1 cellular context compared by ENCODE assay signal in the genomic region with DNA sequence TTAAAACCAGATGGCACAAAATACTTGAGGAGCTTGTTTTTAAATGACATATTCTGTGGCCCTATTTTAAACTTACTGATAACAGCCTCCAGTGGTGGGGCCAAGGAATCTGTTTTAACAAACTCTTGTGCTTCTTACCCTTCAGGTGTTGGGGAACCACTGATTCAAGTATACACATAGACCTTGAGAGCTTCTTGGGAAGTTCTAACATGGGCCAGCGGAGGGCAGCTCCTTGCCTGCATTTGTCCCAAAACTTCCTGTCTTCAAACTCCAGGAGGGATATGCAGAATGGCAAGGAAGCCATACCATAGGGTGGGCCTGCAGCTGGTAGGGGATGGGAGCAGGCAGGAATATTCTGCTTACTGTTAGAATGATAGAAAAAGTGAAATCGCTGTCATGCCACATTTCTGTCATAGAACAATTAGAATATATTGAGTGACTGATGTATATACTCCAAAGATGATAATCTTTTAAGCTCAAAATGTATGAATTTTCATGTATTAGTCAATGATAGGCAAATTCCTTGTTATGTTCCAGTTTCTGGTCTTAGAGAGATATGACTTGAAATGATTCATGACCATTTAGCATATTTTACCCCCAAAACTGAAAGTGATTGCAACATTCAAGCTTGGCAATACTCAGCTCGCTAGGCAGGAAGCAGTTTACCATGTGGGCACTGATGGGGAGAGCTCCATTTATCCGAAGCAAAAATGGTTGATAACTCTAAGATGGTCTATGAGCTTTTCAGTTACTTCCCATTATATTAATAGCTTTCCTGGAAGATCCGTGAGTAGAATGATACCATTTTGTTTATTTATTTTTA.
TF ChIP-seq lines count a peak whose summit lies in the region.

No MANE protein-coding gene starts in this region.

TF ChIP-seq in A549, 52 proteins besides CTCF, POLR2A, EP300 and RAD21:
- TF ChIP-seq MAFK (IDR thresholded peaks at IDR 0.05; ENCODE audit: partially characterized antibody): no peak
- TF ChIP-seq TP53 (CRISPR knock-in tag; IDR thresholded peaks at IDR 0.05): no peak
- TF ChIP-seq CBX2 (IDR thresholded peaks at IDR 0.05; ENCODE audit: borderline replicate concordance, low read depth): no peak
- TF ChIP-seq, protein P1, sequence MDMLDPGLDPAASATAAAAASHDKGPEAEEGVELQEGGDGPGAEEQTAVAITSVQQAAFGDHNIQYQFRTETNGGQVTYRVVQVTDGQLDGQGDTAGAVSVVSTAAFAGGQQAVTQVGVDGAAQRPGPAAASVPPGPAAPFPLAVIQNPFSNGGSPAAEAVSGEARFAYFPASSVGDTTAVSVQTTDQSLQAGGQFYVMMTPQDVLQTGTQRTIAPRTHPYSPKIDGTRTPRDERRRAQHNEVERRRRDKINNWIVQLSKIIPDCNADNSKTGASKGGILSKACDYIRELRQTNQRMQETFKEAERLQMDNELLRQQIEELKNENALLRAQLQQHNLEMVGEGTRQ (IDR thresholded peaks at IDR 0.05): no peak
- TF ChIP-seq, protein P2, sequence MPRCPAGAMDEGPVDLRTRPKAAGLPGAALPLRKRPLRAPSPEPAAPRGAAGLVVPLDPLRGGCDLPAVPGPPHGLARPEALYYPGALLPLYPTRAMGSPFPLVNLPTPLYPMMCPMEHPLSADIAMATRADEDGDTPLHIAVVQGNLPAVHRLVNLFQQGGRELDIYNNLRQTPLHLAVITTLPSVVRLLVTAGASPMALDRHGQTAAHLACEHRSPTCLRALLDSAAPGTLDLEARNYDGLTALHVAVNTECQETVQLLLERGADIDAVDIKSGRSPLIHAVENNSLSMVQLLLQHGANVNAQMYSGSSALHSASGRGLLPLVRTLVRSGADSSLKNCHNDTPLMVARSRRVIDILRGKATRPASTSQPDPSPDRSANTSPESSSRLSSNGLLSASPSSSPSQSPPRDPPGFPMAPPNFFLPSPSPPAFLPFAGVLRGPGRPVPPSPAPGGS (IDR thresholded peaks at IDR 0.05): no peak
- TF ChIP-seq SREBF2 (IDR thresholded peaks at IDR 0.05): no peak
- no peak for TF ChIP-seq JUN (IDR thresholded peaks at IDR 0.05)
- TF ChIP-seq, protein P3, sequence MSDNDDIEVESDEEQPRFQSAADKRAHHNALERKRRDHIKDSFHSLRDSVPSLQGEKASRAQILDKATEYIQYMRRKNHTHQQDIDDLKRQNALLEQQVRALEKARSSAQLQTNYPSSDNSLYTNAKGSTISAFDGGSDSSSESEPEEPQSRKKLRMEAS (IDR thresholded peaks at IDR 0.05): no peak
- TF ChIP-seq RNF2 (IDR thresholded peaks at IDR 0.05; ENCODE audit: borderline replicate concordance, low read depth): no peak
- no peak for TF ChIP-seq NFE2L2 (conservative IDR thresholded peaks at IDR 0.05; ENCODE audit: low read length)
- no peak for TF ChIP-seq MYC (IDR thresholded peaks at IDR 0.05; ENCODE audit: borderline replicate concordance, low read length)
